ENCODE assay signal across 8 cellular contexts in genomic region chr9:127953768-127954505, GRCh38. TPM values are rescaled to one million over a fixed set of nuclear protein-coding genes. Genes with fewer than 3 reads are reported as not detected.
A peak's percentile ranks its signal among the peaks of the same experiment; 100 is the strongest.
DNase-seq lines count a peak whose midpoint lies in the region; TF ChIP-seq lines count a peak whose summit lies in the region.
"Had no signal": no experiment of that assay in that cellular context is flagged by ENCODE, and none has a peak within 500 bp of the region (broad histone marks: within the 10 kb centered on the region; RNA-seq: fewer than 3 reads in every experiment).

No MANE protein-coding gene starts in this region.

- TF ChIP-seq POLR2A in lower leg skin (IDR thresholded peaks at IDR 0.05) = no peak

- H3K27ac Mint-ChIP-seq in IgD-negative memory B cell (peak overlapping the region; percentile 67 to 97 (median 81)), neural crest cell (ENCODE audit: unreplicated experiment) (no peak overlapping the region)
- peak overlapping the region; percentile 99 for H3K27ac Mint-ChIP-seq in activated naive CD4-positive, alpha-beta T cell treated with anti-CD3 and anti-CD28 coated beads, Interleukin-2, amount 50 U/mL, for 24 hours

- no peak for TF ChIP-seq CTCF in neural crest cell (conservative IDR thresholded peaks at IDR 0.05)
- TF ChIP-seq CTCF in lower leg skin (IDR thresholded peaks at IDR 0.05) = no peak

- H3K4me3 ChIP-seq in lower leg skin (ENCODE audit: low read depth, poor library complexity, severe bottlenecking) = no peak overlapping the region

- H3K27me3 Mint-ChIP-seq in IgD-negative memory B cell (no peaks in the 10 kb centered on the region), neural crest cell (ENCODE audit: low read depth) (no peaks in the 10 kb centered on the region)
- no peaks in the 10 kb centered on the region for H3K27me3 Mint-ChIP-seq in activated naive CD4-positive, alpha-beta T cell treated with anti-CD3 and anti-CD28 coated beads, Interleukin-2, amount 50 U/mL, for 24 hours

- intact Hi-C loops in lower leg skin (cut with DNase I; ENCODE audit: low total_unique reads) = no loop called here

- H3K4me1 Mint-ChIP-seq in IgD-negative memory B cell = peaks cover 25 to 42% (median 26%) of the 10 kb centered on the region in 3 donors
- peaks cover 86% of the 10 kb centered on the region for H3K4me1 Mint-ChIP-seq in activated naive CD4-positive, alpha-beta T cell treated with anti-CD3 and anti-CD28 coated beads, Interleukin-2, amount 50 U/mL, for 24 hours
- peaks cover 53% of the 10 kb centered on the region for H3K4me1 Mint-ChIP-seq in neural crest cell

- 80 to 86% methylated on average over 17 of the region's 17 CpGs for WGBS in lower leg skin, 2 donors

- H3K4me3 Mint-ChIP-seq in IgD-negative memory B cell (peak overlapping the region; percentile 20 to 65 (median 32)), neural crest cell (peak overlapping the region; percentile 41)
- H3K4me3 Mint-ChIP-seq in activated naive CD4-positive, alpha-beta T cell treated with anti-CD3 and anti-CD28 coated beads, Interleukin-2, amount 50 U/mL, for 24 hours = peak overlapping the region; percentile 82

- H3K36me3 Mint-ChIP-seq in IgD-negative memory B cell = no peaks in the 10 kb centered on the region
- H3K36me3 Mint-ChIP-seq in activated naive CD4-positive, alpha-beta T cell treated with anti-CD3 and anti-CD28 coated beads, Interleukin-2, amount 50 U/mL, for 24 hours = peaks cover 5% of the 10 kb centered on the region
- H3K36me3 Mint-ChIP-seq in neural crest cell (ENCODE audit: low read depth) = no peaks in the 10 kb centered on the region

- DNase-seq in neural crest cell (ENCODE audit: low read depth, low spot score) = no peak
- DNase-seq in RKO (ENCODE audit: low spot score) = no peak
- DNase-seq in lower leg skin (ENCODE audit: low spot score in 2 of 2) = no peak
- DNase-seq in NCI-H1048 (lab: John Stamatoyannopoulos, UW) = no peak
- DNase-seq: activated CD8-positive, alpha-beta memory T cell treated with anti-CD3 and anti-CD28 coated beads for 24 hours; cortex of kidney had no signal

- H3K9me3 Mint-ChIP-seq in IgD-negative memory B cell = peaks cover 0 to 3% (median 0%) of the 10 kb centered on the region in 3 donors
- H3K9me3 Mint-ChIP-seq in activated naive CD4-positive, alpha-beta T cell treated with anti-CD3 and anti-CD28 coated beads, Interleukin-2, amount 50 U/mL, for 24 hours = no peaks in the 10 kb centered on the region
- no peaks in the 10 kb centered on the region for H3K9me3 Mint-ChIP-seq in neural crest cell

RNA-seq across cellular contexts. Expression of gene DPM2, which starts 16.3 kb away (rescaled TPM):
- 44.9 TPM for polyA plus RNA-seq in IgD-negative memory B cell
- total RNA-seq in neural crest cell = 52.2 and 59.1 TPM in 2 replicates
- total RNA-seq in lower leg skin = 10 to 100 TPM; 11.9 to 21.1 (median 15.8) TPM

RNA-seq across cellular contexts. Expression of gene PIP5KL1, which starts 23.4 kb away (rescaled TPM):
- 1.1 TPM for polyA plus RNA-seq in IgD-negative memory B cell
- total RNA-seq in neural crest cell (2.6 and 3.4 TPM in 2 replicates), lower leg skin (10 to 100 TPM in 1 of 4 donors, 1 to 10 TPM in 3; 4.1 to 11.3 (median 8.4) TPM)

RNA-seq across cellular contexts. Expression of gene EEIG1, which starts 26.9 kb away (rescaled TPM):
- 90.5 TPM for polyA plus RNA-seq in IgD-negative memory B cell
- total RNA-seq in neural crest cell (53.5 and 71.1 TPM in 2 replicates), lower leg skin (10 to 100 TPM; 33.0 to 81.3 (median 48.9) TPM)

RNA-seq across cellular contexts. Expression of gene ST6GALNAC4, which starts 37.1 kb away (rescaled TPM):
- polyA plus RNA-seq in IgD-negative memory B cell = 32.5 TPM
- total RNA-seq in neural crest cell = 12.6 and 14.5 TPM in 2 replicates
- 10 to 100 TPM in 2 of 4 donors, 1 to 10 TPM in 2; 4.6 to 28.5 (median 16.5) TPM for total RNA-seq in lower leg skin

RNA-seq across cellular contexts. Expression of gene ST6GALNAC6, which starts 54.5 kb away (rescaled TPM):
- polyA plus RNA-seq in IgD-negative memory B cell = 38.9 TPM
- 25.4 and 27.4 TPM in 2 replicates for total RNA-seq in neural crest cell
- total RNA-seq in lower leg skin = 10 to 100 TPM; 50.5 to 72.9 (median 65.6) TPM

Comparison
In these comparisons a context has a peak if more than half of its experiments do, and no peak if none do; other contexts are left out.
1. H3K4me3 Mint-ChIP-seq: peak in every context shown above with its lines; median percentile 82 in activated naive CD4-positive, alpha-beta T cell treated with anti-CD3 and anti-CD28 coated beads, Interleukin-2, amount 50 U/mL, for 24 hours; 41 in neural crest cell; 32 in IgD-negative memory B cell.